Comparison of ENCODE assay signal across 8 cellular contexts in genomic region chr1:247448107-247448778, GRCh38. TPM values are rescaled to one million over a fixed set of nuclear protein-coding genes. Genes with fewer than 3 reads are reported as not detected.
DNase-seq lines count a peak whose midpoint lies in the region; ATAC-seq and TF ChIP-seq lines count a peak whose summit lies in the region.

No MANE protein-coding gene starts in this region.

- TF ChIP-seq CTCF in dorsolateral prefrontal cortex (IDR thresholded peaks at IDR 0.05 in 54 of 56, conservative IDR thresholded peaks at IDR 0.05 in 2 of 56; ENCODE audit: low read depth in 1 of 56, partially characterized antibody in 56 of 56), result peak in 10 of 56 donors; percentile 7 to 25 (median 17)

- ATAC-seq in Right ventricle myocardium inferior, result peak; percentile 90
- ATAC-seq in left lobe of liver, result peak; percentile 89
- no peak for ATAC-seq in GM18511 (IDR thresholded peaks at IDR 0.05; ENCODE audit: unreplicated experiment)

- intact Hi-C loops in Right ventricle myocardium inferior (cut with DNase I), result loop anchor here (5.0 kb wide), 1 partner anchor 346 kb away; the partner anchor contains the start of gene ZNF669
- intact Hi-C loops in cardiac septum (cut with DNase I), result no loop called here
- intact Hi-C loops in dorsolateral prefrontal cortex (cut with DNase I), result loop anchor here in 1 of 2 donors (2.0 kb wide), 1 partner anchor 77 kb away; no protein-coding TSS in a partner anchor

- peak overlapping the region; percentile 32 to 77 (median 61) for H3K4me3 ChIP-seq in dorsolateral prefrontal cortex

- DNase-seq in Right ventricle myocardium inferior (ENCODE audit: missing footprints), result peak; percentile 89
- DNase-seq in cardiac septum (ENCODE audit: low spot score), result no peak
- DNase-seq in SHP77 (lab: John Stamatoyannopoulos, UW), result peak; percentile 42 to 55
- DNase-seq in dorsolateral prefrontal cortex, result peak; percentile 49 to 67 (median 59)
- no peak for DNase-seq in left lobe of liver (ENCODE audit: low spot score)
- DNase-seq in stimulated activated CD4-positive, alpha-beta T cell treated with anti-CD3 and anti-CD28 coated beads, Interleukin-1b, Interleukin-23, amount 100 ng/mL, for 4 hours (ENCODE audit: low read depth in 2 of 2), result peak; percentile 8 to 19
- DNase-seq in A172 (ENCODE audit: low spot score), result no peak

- H3K27ac ChIP-seq in dorsolateral prefrontal cortex, result peak overlapping the region in 52 of 59 donors; percentile 4 to 88 (median 70)

- no peaks in the 10 kb centered on the region for H3K27me3 ChIP-seq in dorsolateral prefrontal cortex

RNA-seq across cellular contexts. Expression of gene OR2B11, which starts 9.7 kb away (rescaled TPM):
- total RNA-seq in Right ventricle myocardium inferior, result not detected
- total RNA-seq in cardiac septum, result not detected
- not detected for total RNA-seq in dorsolateral prefrontal cortex
- total RNA-seq in left lobe of liver, result not detected
- total RNA-seq in A172 (2014; rRNA removed; shearing (Covaris generic)), result not detected in 2 replicates

RNA-seq across cellular contexts. Expression of gene NLRP3, which starts 32.3 kb away (rescaled TPM):
- total RNA-seq in Right ventricle myocardium inferior (1.2 TPM), cardiac septum (1.1 TPM), dorsolateral prefrontal cortex (1 to 10 TPM; 1.7 to 9.7 (median 4.3) TPM), left lobe of liver (0.33 TPM)
- total RNA-seq in A172 (2014; rRNA removed; shearing (Covaris generic)), result 0.24 and 0.43 TPM in 2 replicates

Comparison
In these comparisons a context has a peak if more than half of its experiments do, and no peak if none do; other contexts are left out.
1. DNase-seq: peak in Right ventricle myocardium inferior (single experiment), SHP77 (2 of 2), dorsolateral prefrontal cortex (10 of 10) and stimulated activated CD4-positive, alpha-beta T cell treated with anti-CD3 and anti-CD28 coated beads, Interleukin-1b, Interleukin-23, amount 100 ng/mL, for 4 hours (2 of 2); none in cardiac septum (single experiment), left lobe of liver (single experiment) and A172 (single experiment).